Comparison of ENCODE assay signal across 8 cellular contexts in genomic region chr5:131795879-131796792, GRCh38. TPM values are rescaled to one million over a fixed set of nuclear protein-coding genes. Genes with fewer than 3 reads are reported as not detected.
DNase-seq lines count a peak whose midpoint lies in the region; ATAC-seq and TF ChIP-seq lines count a peak whose summit lies in the region.

No MANE protein-coding gene starts in this region.

- CTCF ChIA-PET in activated CD8-positive, alpha-beta memory T cell treated with anti-CD3 and anti-CD28 coated beads, Interleukin-2, amount 10 ng/mL, durations not matched to agents 7 days and 5 days (lab: Charles Lee): interaction anchor here (0.9 to 2.0 kb wide), 5 partner anchors 10 to 262 kb away, joined by 3 to 8 read pairs (median 4); no protein-coding TSS in a partner anchor

- no peaks in the 10 kb centered on the region for H3K9me3 Mint-ChIP-seq in activated CD8-positive, alpha-beta memory T cell treated with anti-CD3 and anti-CD28 coated beads, Interleukin-2, amount 10 ng/mL, durations not matched to agents 7 days and 5 days (ENCODE audit: low read depth)

- peak; percentile 25 for ATAC-seq in activated CD8-positive, alpha-beta memory T cell treated with anti-CD3 and anti-CD28 coated beads, Interleukin-2, amount 10 ng/mL, durations not matched to agents 7 days and 5 days

- H3K27me3 ChIP-seq in esophagus (ENCODE audit: control insufficient read depth in 1 of 2, insufficient read depth in 2 of 2, low read length in 2 of 2) (no peaks in the 10 kb centered on the region), mucosa of stomach (ENCODE audit: control insufficient read depth, insufficient read depth, low read length) (no peaks in the 10 kb centered on the region)

- H3K9ac ChIP-seq in mucosa of stomach (ENCODE audit: low read length): peak overlapping the region; percentile 98

- no peak for TF ChIP-seq CTCF in HFF-Myc (IDR thresholded peaks at IDR 0.05; ENCODE audit: low read depth, low read length, missing control alignments)

- peak overlapping the region; percentile 93 to 96 for H3K27ac ChIP-seq in esophagus (ENCODE audit: low read depth in 2 of 2, low read length in 1 of 2)

- peaks cover 29% of the 10 kb centered on the region for H3K36me3 Mint-ChIP-seq in activated CD8-positive, alpha-beta memory T cell treated with anti-CD3 and anti-CD28 coated beads, Interleukin-2, amount 10 ng/mL, durations not matched to agents 7 days and 5 days

- peak overlapping the region; percentile 91 for H3K4me3 ChIP-seq in HFF-Myc (replicated peaks; ENCODE audit: low read depth, low read length)
- peak overlapping the region; percentile 85 to 91 for H3K4me3 ChIP-seq in esophagus (ENCODE audit: low read depth in 1 of 2, low read length in 2 of 2)
- peak overlapping the region; percentile 97 for H3K4me3 ChIP-seq in mucosa of stomach (ENCODE audit: low read length)

- H3K4me1 ChIP-seq in esophagus (ENCODE audit: control insufficient read depth in 2 of 2, insufficient read depth in 2 of 2, low read length in 1 of 2) (no peaks in the 10 kb centered on the region), mucosa of stomach (ENCODE audit: control insufficient read depth, insufficient read depth, low read length) (peaks cover 16% of the 10 kb centered on the region)

- DNase-seq in NCI-H2029 (lab: John Stamatoyannopoulos, UW) (peak; percentile 29), NCI-H2029 treated with DMSO at 0.1 percent for 48 hours (lab: John Stamatoyannopoulos, UW) (no peak), HFF-Myc (ENCODE audit: extremely low read depth, low read depth) (no peak), MV-4-11 (lab: John Stamatoyannopoulos, UW) (peak; percentile 17)
- peak; percentile 58 for DNase-seq in activated CD8-positive, alpha-beta memory T cell treated with anti-CD3 and anti-CD28 coated beads, Interleukin-2, amount 10 ng/mL, durations not matched to agents 7 days and 5 days
- peak; percentile 39 for DNase-seq in stimulated activated naive CD4-positive, alpha-beta T cell treated with Interleukin-2 at 50 U/mL for 16 hours (lab: John Stamatoyannopoulos, UW)

- H3K27me3 Mint-ChIP-seq in activated CD8-positive, alpha-beta memory T cell treated with anti-CD3 and anti-CD28 coated beads, Interleukin-2, amount 10 ng/mL, durations not matched to agents 7 days and 5 days: no peaks in the 10 kb centered on the region

- H3K9me3 ChIP-seq in esophagus (ENCODE audit: control insufficient read depth in 2 of 2, insufficient read depth in 1 of 2, low read depth in 1 of 2, low read length in 1 of 2) (no peaks in the 10 kb centered on the region), mucosa of stomach (ENCODE audit: control insufficient read depth, low read length) (no peaks in the 10 kb centered on the region)

- no peaks in the 10 kb centered on the region for H3K36me3 ChIP-seq in esophagus (ENCODE audit: control insufficient read depth in 2 of 2, insufficient read depth in 2 of 2, low read length in 1 of 2)
- H3K36me3 ChIP-seq in mucosa of stomach (ENCODE audit: control insufficient read depth, insufficient read depth, low read length): no peaks in the 10 kb centered on the region

- H3K27ac Mint-ChIP-seq in activated CD8-positive, alpha-beta memory T cell treated with anti-CD3 and anti-CD28 coated beads, Interleukin-2, amount 10 ng/mL, durations not matched to agents 7 days and 5 days: peak overlapping the region; percentile 91

- peaks cover 33% of the 10 kb centered on the region for H3K4me1 Mint-ChIP-seq in activated CD8-positive, alpha-beta memory T cell treated with anti-CD3 and anti-CD28 coated beads, Interleukin-2, amount 10 ng/mL, durations not matched to agents 7 days and 5 days

- WGBS in esophagus, 2 donors: 1% methylated on average over 46 to 56 of the region's 56 CpGs

- peak overlapping the region; percentile 97 for H3K4me3 Mint-ChIP-seq in activated CD8-positive, alpha-beta memory T cell treated with anti-CD3 and anti-CD28 coated beads, Interleukin-2, amount 10 ng/mL, durations not matched to agents 7 days and 5 days

RNA-seq across cellular contexts. Expression of gene FNIP1, which starts 0.7 kb away (rescaled TPM):
- total RNA-seq in activated CD8-positive, alpha-beta memory T cell treated with anti-CD3 and anti-CD28 coated beads, Interleukin-2, amount 10 ng/mL, durations not matched to agents 7 days and 5 days: 10 to 100 TPM; 25.5 to 30.3 TPM
- 1 to 10 TPM; 2.4 to 2.5 TPM for polyA plus RNA-seq in esophagus

Comparison
In these comparisons a context has a peak if more than half of its experiments do, and no peak if none do; other contexts are left out.
1. DNase-seq: peak in NCI-H2029 (single experiment), MV-4-11 (single experiment), activated CD8-positive, alpha-beta memory T cell treated with anti-CD3 and anti-CD28 coated beads, Interleukin-2, amount 10 ng/mL, durations not matched to agents 7 days and 5 days (single experiment) and stimulated activated naive CD4-positive, alpha-beta T cell treated with Interleukin-2 at 50 U/mL for 16 hours (single experiment); none in NCI-H2029 treated with DMSO at 0.1 percent for 48 hours (single experiment) and HFF-Myc (single experiment).
2. Peak in every context shown above with its lines, with median percentiles within 50 percentile points of each other: H3K4me3 ChIP-seq.